ENCODE assay signal across 18 cellular contexts in the genomic region with DNA sequence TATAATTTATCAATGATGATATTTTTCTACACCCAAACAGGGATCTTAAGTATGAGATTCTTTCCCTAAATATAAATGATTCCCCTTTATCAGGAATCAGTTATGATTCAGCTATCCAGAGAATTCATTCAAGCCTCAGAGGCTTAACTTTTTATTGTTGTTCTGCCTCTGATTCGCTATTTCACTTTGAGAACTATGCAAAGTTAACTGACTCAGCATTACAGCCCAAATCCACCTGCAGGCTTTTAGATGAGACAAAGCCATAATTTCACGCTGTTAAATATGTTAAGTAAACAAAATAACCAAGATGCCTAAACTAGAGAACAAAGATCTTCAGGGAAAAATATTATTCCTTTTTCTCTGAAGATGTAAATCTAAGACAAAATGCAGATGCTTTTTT. TPM values are rescaled to one million over a fixed set of nuclear protein-coding genes. Genes with fewer than 3 reads are reported as not detected.
DNase-seq lines count a peak whose midpoint lies in the region; ATAC-seq, FAIRE-seq and TF ChIP-seq lines count a peak whose summit lies in the region.
"Had no signal": no experiment of that assay in that cellular context is flagged by ENCODE, and none has a peak within 500 bp of the region (broad histone marks: within the 10 kb centered on the region; RNA-seq: fewer than 3 reads in every experiment).

No MANE protein-coding gene starts in this region.

- H3F3A ChIP-seq in GM23248 (ENCODE audit: insufficient read depth): peaks cover 5% of the 10 kb centered on the region; the same call in 1 of the 2 replicates

- no peak for FAIRE-seq in astrocyte (lab: Jason Lieb, UNC)

- no peaks in the 10 kb centered on the region for H3K27me3 Mint-ChIP-seq in astrocyte (ENCODE audit: low read depth, unreplicated experiment)

- no peaks in the 10 kb centered on the region for H3K9me3 Mint-ChIP-seq in astrocyte (ENCODE audit: unreplicated experiment)

- H3K9me2 ChIP-seq in GM23248 (ENCODE audit: insufficient read depth): no peaks in the 10 kb centered on the region

- no peak overlapping the region for H3K4me2 ChIP-seq in GM23248 (ENCODE audit: unreplicated experiment)
- H3K4me2 ChIP-seq in KMS-11: peak overlapping the region; percentile 2; the same call in 1 of the 2 replicates
- H3K4me2 ChIP-seq in astrocyte (ENCODE audit: low read length): no peak overlapping the region

- peaks cover 4% of the 10 kb centered on the region for H3K4me1 Mint-ChIP-seq in astrocyte (ENCODE audit: low read depth, unreplicated experiment)

- H3K4me1 ChIP-seq in GM23248 (ENCODE audit: insufficient read depth) (peaks cover 23% of the 10 kb centered on the region), KMS-11 (ENCODE audit: low read depth, poor library complexity, severe bottlenecking) (peaks cover 10% of the 10 kb centered on the region), astrocyte (ENCODE audit: insufficient read depth, low read length) (no peaks in the 10 kb centered on the region)
- H3K4me1 ChIP-seq: SJCRH30 had no signal

- ATAC-seq in HG03520 (IDR thresholded peaks at IDR 0.05; ENCODE audit: unreplicated experiment): no peak
- no peak for ATAC-seq in HG02763 (IDR thresholded peaks at IDR 0.05; ENCODE audit: unreplicated experiment)

- in situ Hi-C loops in GM23248 (cut with MboI): no loop called here

- H4K20me1 ChIP-seq in GM23248 (ENCODE audit: insufficient read depth) (no peaks in the 10 kb centered on the region), KMS-11 (ENCODE audit: insufficient read depth) (no peaks in the 10 kb centered on the region), astrocyte (ENCODE audit: insufficient read depth, low read length) (peaks cover 4% of the 10 kb centered on the region)

- H3K36me3 ChIP-seq in GM23248 (ENCODE audit: low read depth) (peaks cover 8% of the 10 kb centered on the region), KMS-11 (ENCODE audit: insufficient read depth) (no peaks in the 10 kb centered on the region), astrocyte (ENCODE audit: insufficient read depth, low read length) (peaks cover 6% of the 10 kb centered on the region)

- H3K4me3 Mint-ChIP-seq in astrocyte (ENCODE audit: unreplicated experiment): no peak overlapping the region

- H3K27ac ChIP-seq in GM23248 (no peak overlapping the region), KMS-11 (no peak overlapping the region), astrocyte (ENCODE audit: low read depth, low read length) (no peak overlapping the region)
- H3K27ac ChIP-seq: C4-2B, SJCRH30 had no signal

- H2AFZ ChIP-seq in GM23248 (no peak overlapping the region), KMS-11 (ENCODE audit: low read depth) (no peak overlapping the region), astrocyte (ENCODE audit: low read depth, low read length) (no peak overlapping the region)

- H3K4me3 ChIP-seq in GM23248 (no peak overlapping the region), KMS-11 (IDR thresholded peaks at IDR 0.05; ENCODE audit: insufficient read depth, low read depth, low read length) (no peak overlapping the region), astrocyte (ENCODE audit: insufficient read depth, low read depth, low read length) (no peak overlapping the region)
- H3K4me3 ChIP-seq: HAP-1, MG63, SJCRH30 had no signal

- WGBS in GM23248 (ENCODE audit: low coverage in 1 of 2, low lambda C conversion rate in 2 of 2, missing lambda C conversion rate in 2 of 2), 2 experiments: 96 to 98% methylated on average over 2 of the region's 2 CpGs

- TF ChIP-seq CTCF in KMS-11 (conservative IDR thresholded peaks at IDR 0.05; ENCODE audit: low read depth, low read length) (no peak), astrocyte (IDR thresholded peaks at IDR 0.05; ENCODE audit: insufficient read depth, low read depth, low read length) (no peak)

- no peak overlapping the region for H3K27ac Mint-ChIP-seq in astrocyte (ENCODE audit: unreplicated experiment)

- no peaks in the 10 kb centered on the region for H3K27me3 ChIP-seq in GM23248 (replicated peaks; ENCODE audit: insufficient read depth)
- H3K27me3 ChIP-seq in KMS-11 (ENCODE audit: insufficient read depth, low read depth): no peaks in the 10 kb centered on the region
- no peaks in the 10 kb centered on the region for H3K27me3 ChIP-seq in astrocyte (ENCODE audit: insufficient read depth, low read length)
- H3K27me3 ChIP-seq: MG63, SJCRH30 had no signal

- H3K9me3 ChIP-seq in GM23248 (ENCODE audit: low read depth): no peaks in the 10 kb centered on the region
- no peaks in the 10 kb centered on the region for H3K9me3 ChIP-seq in astrocyte (ENCODE audit: insufficient read depth, low read depth, low read length)
- H3K9me3 ChIP-seq: HAP-1, MG63, SJCRH30 had no signal

- H3K9ac ChIP-seq in GM23248 (no peak overlapping the region), KMS-11 (no peak overlapping the region), astrocyte (ENCODE audit: low read length) (no peak overlapping the region)

- peaks cover 20% of the 10 kb centered on the region for H3K36me3 Mint-ChIP-seq in astrocyte (ENCODE audit: low read depth, unreplicated experiment)

- DNase-seq in GM23248: peak; percentile 24
- DNase-seq in astrocyte (ENCODE audit: low read depth): peak; percentile 16
- DNase-seq in renal cortical epithelial cell (ENCODE audit: low read depth): peak; percentile 29
- DNase-seq in pons (ENCODE audit: low spot score): no peak
- DNase-seq: AML-193, KG1, MG63, NCI-H1092, NCI-H1436 treated with DMSO at 0.1 percent for 48 hours, NCI-H2029, NCI-H2171, NCI-H526, SJCRH30 had no signal

- H3K79me2 ChIP-seq in GM23248 (ENCODE audit: insufficient read depth) (peaks cover 34% of the 10 kb centered on the region), KMS-11 (ENCODE audit: insufficient read depth, low read depth) (peaks cover 9% of the 10 kb centered on the region; the same call in 1 of the 2 replicates), astrocyte (ENCODE audit: insufficient read depth, low read length) (peaks cover 16% of the 10 kb centered on the region)

RNA-seq across cellular contexts. Expression of a gene that starts 8.5 kb away (rescaled TPM):
- 7.6 and 10.2 TPM in 2 replicates for total RNA-seq in GM23248 (2014; rRNA removed; shearing (Covaris generic))
- polyA plus RNA-seq in GM23248 (2016; fragmentation: Nextera tagmentation; extraction: Ambion mirVana): 4.5 and 5.8 TPM in 2 replicates
- total RNA-seq in astrocyte: 5.6 and 6.2 TPM in 2 replicates
- 8.7 and 10.3 TPM in 2 replicates for total RNA-seq in renal cortical epithelial cell
